9 cellular contexts compared by ENCODE assay signal in the genomic region with DNA sequence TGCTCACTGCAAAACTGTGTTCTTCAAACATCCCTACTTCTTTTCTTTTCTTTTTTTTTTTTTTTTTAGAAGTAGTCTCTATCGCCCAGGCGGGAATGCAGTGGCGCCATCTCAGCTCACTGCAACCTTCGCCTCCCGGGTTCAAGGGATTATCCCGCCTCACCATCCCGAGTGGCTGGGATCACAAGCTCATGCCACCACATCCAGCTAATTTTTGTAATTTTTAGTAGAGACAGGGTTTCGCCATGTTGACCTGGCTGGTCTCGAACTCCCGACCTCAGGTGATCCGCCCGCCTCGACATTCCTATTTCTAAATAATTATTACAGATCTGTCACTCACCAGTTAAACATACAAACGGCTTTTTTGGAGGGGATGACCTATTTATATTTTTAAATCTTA. TPM values are rescaled to one million over a fixed set of nuclear protein-coding genes. Genes with fewer than 3 reads are reported as not detected.
DNase-seq lines count a peak whose midpoint lies in the region; ATAC-seq and TF ChIP-seq lines count a peak whose summit lies in the region.
"Had no signal": no experiment of that assay in that cellular context is flagged by ENCODE, and none has a peak within 500 bp of the region (broad histone marks: within the 10 kb centered on the region; RNA-seq: fewer than 3 reads in every experiment).

No MANE protein-coding gene starts in this region.

- peaks cover 10% of the 10 kb centered on the region; the same call in 1 of the 2 replicates for H3K4me1 ChIP-seq in HEK293 (ENCODE audit: control insufficient read depth, insufficient read depth, low read length)
- peaks cover 28 to 87% (median 69%) of the 10 kb centered on the region in 6 donors for H3K4me1 ChIP-seq in spleen

- H3K36me3 ChIP-seq in HEK293 (ENCODE audit: control insufficient read depth in 2 of 2, insufficient read depth in 1 of 2, low read length in 2 of 2) (peaks cover 0 to 25% of the 10 kb centered on the region in 2 experiments; a peak in 2 of 3 replicates), spleen (peaks cover 0 to 48% (median 8%) of the 10 kb centered on the region in 6 donors)

- CTCF ChIA-PET in HEK293 (lab: Yijun Ruan, JAX) (interaction anchor here (2.1 kb wide), 1 partner anchor 10 kb away, joined by 8 read pairs; no protein-coding TSS in a partner anchor), HEK293T (lab: Yijun Ruan, JAX) (interaction anchor here (0.9 kb wide), 1 partner anchor 35 kb away, joined by 3 read pairs; no protein-coding TSS in a partner anchor)
- CTCF ChIA-PET in activated CD8-positive, alpha-beta T cell treated with anti-CD3 and anti-CD28 coated beads for 36 hours (lab: Charles Lee): interaction anchor here (1.0 to 14.2 kb wide), 4 partner anchors 10 to 101 kb away, joined by 3 to 284 read pairs (median 15); no protein-coding TSS in a partner anchor

- no peak for DNase-seq in activated CD8-positive, alpha-beta T cell treated with anti-CD3 and anti-CD28 coated beads for 36 hours
- DNase-seq in spleen: no peak
- no peak for DNase-seq in NCI-H1436 (lab: John Stamatoyannopoulos, UW)
- no peak for DNase-seq in HEK293T (ENCODE audit: extremely low spot score)
- DNase-seq in putamen (ENCODE audit: low spot score): no peak
- DNase-seq: GOT3 had no signal

- H3K4me3 Mint-ChIP-seq in activated CD8-positive, alpha-beta T cell treated with anti-CD3 and anti-CD28 coated beads for 36 hours: peak overlapping the region; percentile 83

- peaks cover 41% of the 10 kb centered on the region for H3K4me1 Mint-ChIP-seq in activated CD8-positive, alpha-beta T cell treated with anti-CD3 and anti-CD28 coated beads for 36 hours (ENCODE audit: low read depth)

- WGBS in spleen, 5 donors: 50 to 64% (median 55%) methylated on average over 14 of the region's 14 CpGs

- intact Hi-C loops in activated CD8-positive, alpha-beta T cell treated with anti-CD3 and anti-CD28 coated beads for 36 hours (cut with micrococcal nuclease): no loop called here
- intact Hi-C loops in spleen (cut with DNase I; ENCODE audit: low total_unique reads): no loop called here

- H3K9me3 ChIP-seq in HEK293 (ENCODE audit: control insufficient read depth, insufficient read depth, low read depth, low read length) (no peaks in the 10 kb centered on the region), spleen (no peaks in the 10 kb centered on the region)

- no peaks in the 10 kb centered on the region for H3K27me3 ChIP-seq in spleen (replicated peaks in 1 of 7)

- POLR2A ChIA-PET in HEK293 (lab: Yijun Ruan, JAX): interaction anchor here (1.2 kb wide), 1 partner anchor 8 kb away, joined by 5 read pairs; no protein-coding TSS in a partner anchor
- POLR2A ChIA-PET in activated CD8-positive, alpha-beta T cell treated with anti-CD3 and anti-CD28 coated beads for 36 hours (lab: Charles Lee): no interaction called here
- POLR2A ChIA-PET in HEK293T (lab: Yijun Ruan, JAX): no interaction called here

- H3K27ac ChIP-seq in HEK293 (ENCODE audit: extremely low read depth, low read depth, low read length): no peak overlapping the region
- H3K27ac ChIP-seq in spleen: peak overlapping the region in 6 of 8 donors; percentile 95 to 100 (median 99)

- no peak for TF ChIP-seq POLR2A in spleen (IDR thresholded peaks at IDR 0.05)

- ATAC-seq in activated CD8-positive, alpha-beta T cell treated with anti-CD3 and anti-CD28 coated beads for 36 hours: no peak
- no peak for ATAC-seq in GM19395 (IDR thresholded peaks at IDR 0.05; ENCODE audit: unreplicated experiment)

- H3K36me3 Mint-ChIP-seq in activated CD8-positive, alpha-beta T cell treated with anti-CD3 and anti-CD28 coated beads for 36 hours (ENCODE audit: low read depth): peaks cover 27% of the 10 kb centered on the region

- H3K4me3 ChIP-seq in HEK293 (ENCODE audit: low read depth, low read length) (peak overlapping the region; percentile 67), iPS-11a (ENCODE audit: low read depth, low read length) (peak overlapping the region; percentile 76), spleen (peak overlapping the region; percentile 77 to 98 (median 93))

- TF ChIP-seq CTCF in HEK293 (tag by site-specific recombination; IDR thresholded peaks at IDR 0.05) (no peak), spleen (IDR thresholded peaks at IDR 0.05 in 8 of 11, conservative IDR thresholded peaks at IDR 0.05 in 3 of 11) (no peak)
- TF ChIP-seq CTCF in activated CD8-positive, alpha-beta T cell treated with anti-CD3 and anti-CD28 coated beads for 36 hours (IDR thresholded peaks at IDR 0.05): no peak

- peak overlapping the region; percentile 98 for H3K27ac Mint-ChIP-seq in activated CD8-positive, alpha-beta T cell treated with anti-CD3 and anti-CD28 coated beads for 36 hours

- no peaks in the 10 kb centered on the region for H3K27me3 Mint-ChIP-seq in activated CD8-positive, alpha-beta T cell treated with anti-CD3 and anti-CD28 coated beads for 36 hours

- no peaks in the 10 kb centered on the region for H3K9me3 Mint-ChIP-seq in activated CD8-positive, alpha-beta T cell treated with anti-CD3 and anti-CD28 coated beads for 36 hours

TF ChIP-seq in HEK293, 187 proteins besides CTCF, POLR2A, EP300 and RAD21 (continues in another document):
- TF ChIP-seq FEZF1 (tag by site-specific recombination; IDR thresholded peaks at IDR 0.05): no peak
- TF ChIP-seq ZNF530 (tag by site-specific recombination; IDR thresholded peaks at IDR 0.05; ENCODE audit: low read depth): no peak
- TF ChIP-seq, protein P1, sequence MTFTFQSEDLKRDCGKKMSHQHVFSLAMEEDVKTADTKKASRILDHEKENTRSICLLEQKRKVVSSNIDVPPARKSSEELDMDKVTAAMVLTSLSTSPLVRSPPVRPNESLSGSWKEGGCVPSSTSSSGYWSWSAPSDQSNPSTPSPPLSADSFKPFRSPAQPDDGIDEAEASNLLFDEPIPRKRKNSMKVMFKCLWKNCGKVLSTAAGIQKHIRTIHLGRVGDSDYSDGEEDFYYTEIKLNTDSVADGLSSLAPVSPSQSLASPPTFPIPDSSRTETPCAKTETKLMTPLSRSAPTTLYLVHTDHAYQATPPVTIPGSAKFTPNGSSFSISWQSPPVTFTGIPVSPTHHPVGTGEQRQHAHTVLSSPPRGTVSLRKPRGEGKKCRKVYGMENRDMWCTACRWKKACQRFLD (tag by site-specific recombination; IDR thresholded peaks at IDR 0.05): no peak
- TF ChIP-seq ZBTB1 (tag by site-specific recombination; IDR thresholded peaks at IDR 0.05): no peak

TF ChIP-seq in HEK293T, 16 proteins besides CTCF, POLR2A, EP300 and RAD21:
- no peak for TF ChIP-seq TARDBP (IDR thresholded peaks at IDR 0.05)
- no peak for TF ChIP-seq NFRKB (IDR thresholded peaks at IDR 0.05)
- TF ChIP-seq BHLHE40 (IDR thresholded peaks at IDR 0.05; ENCODE audit: borderline replicate concordance): no peak
- TF ChIP-seq ZNF384 (IDR thresholded peaks at IDR 0.05): no peak
- TF ChIP-seq L3MBTL2 (conservative IDR thresholded peaks at IDR 0.05): no peak
- TF ChIP-seq SUZ12 (IDR thresholded peaks at IDR 0.05): no peak
- TF ChIP-seq ELF4 (IDR thresholded peaks at IDR 0.05): no peak
- no peak for TF ChIP-seq FOXA1 (IDR thresholded peaks at IDR 0.05)
- TF ChIP-seq SP1 (IDR thresholded peaks at IDR 0.05): no peak
TF ChIP-seq in HEK293T: peak in this region for 0.

RNA-seq across cellular contexts. Expression of a gene that starts 1.0 kb away (rescaled TPM):
- total RNA-seq in activated CD8-positive, alpha-beta T cell treated with anti-CD3 and anti-CD28 coated beads for 36 hours: 100 to 1,000 TPM in 1 of 2 experiments, 10 to 100 TPM in 1; 98.4 to 107 TPM
- total RNA-seq in spleen: 100 to 1,000 TPM; 224 to 335 (median 271) TPM
- polyA plus RNA-seq in spleen: 100 to 1,000 TPM; 369 to 504 (median 411) TPM

RNA-seq across cellular contexts. Expression of a gene that starts 11.4 kb away (rescaled TPM):
- total RNA-seq in activated CD8-positive, alpha-beta T cell treated with anti-CD3 and anti-CD28 coated beads for 36 hours: 1 to 10 TPM; 1.2 to 2.4 TPM
- total RNA-seq in spleen: 10 to 100 TPM; 12.9 to 92.5 (median 23.2) TPM
- 10 to 100 TPM in 1 of 3 donors, 1 to 10 TPM in 2; 4.2 to 16.6 (median 6.9) TPM for polyA plus RNA-seq in spleen

RNA-seq across cellular contexts. Expression of a gene that starts 15.6 kb away (rescaled TPM):
- not detected for total RNA-seq in activated CD8-positive, alpha-beta T cell treated with anti-CD3 and anti-CD28 coated beads for 36 hours
- 1 to 10 TPM in 6 of 7 donors, under 1 TPM in 1; 0.79 to 2.5 (median 1.4) TPM for total RNA-seq in spleen
- polyA plus RNA-seq in spleen: under 1 TPM; 0.15 to 0.35 (median 0.30) TPM

RNA-seq across cellular contexts. Expression of a gene that starts 24.4 kb away (rescaled TPM):
- total RNA-seq in activated CD8-positive, alpha-beta T cell treated with anti-CD3 and anti-CD28 coated beads for 36 hours: 1 to 10 TPM; 4.8 to 5.9 TPM
- total RNA-seq in spleen: 10 to 100 TPM in 2 of 7 donors, 1 to 10 TPM in 5; 4.0 to 15.3 (median 7.6) TPM
- polyA plus RNA-seq in spleen: 1 to 10 TPM; 1.7 to 5.4 (median 1.8) TPM

RNA-seq across cellular contexts. Expression of a gene that starts 32.5 kb away (rescaled TPM):
- total RNA-seq in activated CD8-positive, alpha-beta T cell treated with anti-CD3 and anti-CD28 coated beads for 36 hours: 1 to 10 TPM; 3.1 to 3.4 TPM
- 1 to 10 TPM in 5 of 7 donors, under 1 TPM in 1, not detected in 1; 0.51 to 3.6 (median 2.9) TPM for total RNA-seq in spleen
- polyA plus RNA-seq in spleen: 1 to 10 TPM; 1.9 to 3.9 (median 2.1) TPM

Comparison
In these comparisons a context has a peak if more than half of its experiments do, and no peak if none do; other contexts are left out.
1. RNA of a gene that starts 11.4 kb away (total RNA-seq): 12.9 to 92.5 TPM in spleen; 1.2 to 2.4 TPM in activated CD8-positive, alpha-beta T cell treated with anti-CD3 and anti-CD28 coated beads for 36 hours; every median in the first group is over 4 times any median in the second.
2. Peak in every context shown above with its lines, with median percentiles within 50 percentile points of each other: H3K4me3 ChIP-seq.